Comparison of ENCODE assay signal across 25 cellular contexts in the genomic region with DNA sequence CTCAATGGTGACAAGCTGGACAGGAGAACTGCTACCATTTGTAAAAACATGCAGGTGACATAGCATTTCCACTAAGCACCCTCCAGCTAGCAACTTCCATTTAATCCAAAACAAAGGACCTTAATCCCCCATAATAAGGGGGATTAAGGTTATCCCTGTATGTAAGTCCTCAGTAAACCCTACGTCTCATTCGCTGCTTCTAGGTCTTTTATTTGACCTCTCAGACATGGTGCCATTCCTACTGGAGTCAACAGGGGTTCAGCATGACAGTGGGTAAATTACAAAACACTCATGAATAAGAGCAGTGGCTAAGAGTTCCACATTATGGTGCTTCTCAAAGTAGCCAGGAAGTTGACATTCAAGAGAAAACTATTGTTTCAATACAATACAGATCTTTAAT.
"Had no signal": no experiment of that assay in that cellular context is flagged by ENCODE, and none has a peak within 500 bp of the region (broad histone marks: within the 10 kb centered on the region; RNA-seq: fewer than 3 reads in every experiment).

No MANE protein-coding gene starts in this region.

- H3K4me3 ChIP-seq: colonic mucosa, dorsolateral prefrontal cortex, heart left ventricle, psoas muscle, right atrium auricular region, smooth muscle cell, tibial nerve had no signal

- H3K27me3 ChIP-seq: colonic mucosa, dorsolateral prefrontal cortex, heart left ventricle, right atrium auricular region, tibial nerve had no signal

- H3K9me3 ChIP-seq: colonic mucosa, heart left ventricle, psoas muscle, right atrium auricular region, tibial nerve had no signal

- H3K27ac ChIP-seq: colonic mucosa, dorsolateral prefrontal cortex, heart left ventricle, parathyroid adenoma, psoas muscle, right atrium auricular region, tibial nerve had no signal

- H2AFZ ChIP-seq: parathyroid adenoma had no signal

- DNase-seq: activated CD4-positive, alpha-beta memory T cell treated with anti-CD3 and anti-CD28 coated beads, Interleukin-2, amount 10 ng/mL, durations not matched to agents 7 days and 5 days; activated CD4-positive, alpha-beta T cell treated with anti-CD3 and anti-CD28 coated beads for 1 hour; activated CD4-positive, alpha-beta T cell treated with anti-CD3 and anti-CD28 coated beads, Interleukin-2, amount 10 ng/mL, durations not matched to agents 7 days and 5 days; activated CD8-positive, alpha-beta memory T cell treated with anti-CD3 and anti-CD28 coated beads, Interleukin-2, amount 10 ng/mL, durations not matched to agents 7 days and 5 days; activated naive CD4-positive, alpha-beta T cell; activated T-cell treated with anti-CD3 and anti-CD28 coated beads, Interleukin-2, amount 50 U/mL, for 48 hours; cerebellar nuclear complex; colonic mucosa; dorsolateral prefrontal cortex; effector memory CD4-positive, alpha-beta T cell; foreskin fibroblast; heart left ventricle; hypothalamus; immature natural killer cell; naive thymus-derived CD8-positive, alpha-beta T cell; occipital lobe; psoas muscle; stimulated activated CD4-positive, alpha-beta T cell treated with anti-CD3 and anti-CD28 coated beads, Interleukin-2, amount 100 ng/mL, for 24 hours; stimulated activated naive CD4-positive, alpha-beta T cell; T-helper 17 cell; T1000 had no signal

- H3K4me2 ChIP-seq: smooth muscle cell had no signal

- H3K79me2 ChIP-seq: parathyroid adenoma had no signal

- H3K9ac ChIP-seq: parathyroid adenoma had no signal

- H3K4me1 ChIP-seq: colonic mucosa, parathyroid adenoma, psoas muscle had no signal

- H3K36me3 ChIP-seq: colonic mucosa, heart left ventricle, right atrium auricular region, tibial nerve had no signal
